Comparison of ENCODE assay signal across 29 cellular contexts in genomic region chr3:123102826-123103225, GRCh38.
"Had no signal": no experiment of that assay in that cellular context is flagged by ENCODE, and none has a peak within 500 bp of the region (broad histone marks: within the 10 kb centered on the region; RNA-seq: fewer than 3 reads in every experiment).

No MANE protein-coding gene starts in this region.

- ATAC-seq: activated CD4-positive, CD25-positive, alpha-beta regulatory T cell treated with anti-CD3 and anti-CD28 coated beads, Interleukin-2, amount 50 U/mL, for 24 hours; activated naive CD8-positive, alpha-beta T cell treated with anti-CD3 and anti-CD28 coated beads, Interleukin-2, amount 50 U/mL, for 24 hours; esophagus mucosa; heart left ventricle; left lung; mucosa of descending colon; natural killer cell treated with Interleukin-12 subunit alpha and Interleukin-12 subunit beta and Interleukin-15 and Interleukin-18, amount 100 ng/mL, for 72 hours; sciatic nerve; stimulated activated naive B cell treated with anti-CD40 and anti-IgM and Interleukin-4, amounts not matched to agents 10 μg/mL and 1 μg/mL and 100 μg/mL, for 72 hours had no signal

- H3K27ac ChIP-seq: heart left ventricle, left lung, suprapubic skin, tibial artery, VCaP had no signal

- H3K4me1 Mint-ChIP-seq: activated naive CD4-positive, alpha-beta T cell treated with anti-CD3 and anti-CD28 coated beads, Interleukin-2, amount 50 U/mL, for 24 hours; central memory CD8-positive, alpha-beta T cell had no signal

- DNase-seq: activated CD4-positive, alpha-beta memory T cell treated with anti-CD3 and anti-CD28 coated beads for 36 hours; activated CD4-positive, alpha-beta T cell treated with anti-CD3 and anti-CD28 coated beads for 48 hours; activated CD8-positive, alpha-beta memory T cell treated with anti-CD3 and anti-CD28 coated beads, Interleukin-2, amount 50 U/mL, for 4 hours; activated naive CD8-positive, alpha-beta T cell treated with anti-CD3 and anti-CD28 coated beads, Interleukin-2, amount 50 U/mL, for 24 hours; activated T-cell treated with anti-CD3 and anti-CD28 coated beads, Interleukin-2, amount 50 U/mL, for 1 hour; endodermal cell; foreskin fibroblast; heart left ventricle; kidney glomerular epithelial cell; left lung; mucosa of descending colon; small intestine; stimulated activated CD4-positive, alpha-beta T cell treated with anti-CD3 and anti-CD28 coated beads, Interleukin-15, amount 100 ng/mL, for 24 hours; stimulated activated CD4-positive, alpha-beta T cell treated with anti-CD3 and anti-CD28 coated beads, Interleukin-2, amount 100 ng/mL, for 24 hours; stimulated activated naive B cell treated with anti-CD40 and anti-IgM and Interleukin-4, amounts not matched to agents 10 μg/mL and 1 μg/mL and 100 μg/mL, for 72 hours; T-helper 9 cell had no signal

- H3K27me3 ChIP-seq: heart left ventricle, left lung, suprapubic skin, tibial artery had no signal

- H3K4me3 ChIP-seq: heart left ventricle, left lung, lung, mucosa of descending colon, suprapubic skin, tibial artery had no signal

- H3K9me3 Mint-ChIP-seq: activated CD4-positive, alpha-beta memory T cell treated with anti-CD3 and anti-CD28 coated beads for 36 hours; activated naive CD4-positive, alpha-beta T cell treated with anti-CD3 and anti-CD28 coated beads, Interleukin-2, amount 50 U/mL, for 24 hours; activated naive CD8-positive, alpha-beta T cell treated with anti-CD3 and anti-CD28 coated beads, Interleukin-2, amount 50 U/mL, for 24 hours; activated T-helper 1 cell treated with anti-CD3 and anti-CD28 coated beads, Interleukin-12 subunit alpha, Interleukin-12 subunit beta, Interleukin-2, Interleukin-4 antibody, amounts not matched to agents 30 ng/mL and 10 ng/mL and 1 ng/mL, durations not matched to agents 14 hours and 24 hours and 36 hours; central memory CD8-positive, alpha-beta T cell; dendritic cell treated with granulocyte-macrophage colony-stimulating factor and Interleukin-4, amounts not matched to agents 40 ng/mL and 50 ng/mL, for 4 days; endodermal cell; natural killer cell treated with Interleukin-12 subunit alpha and Interleukin-12 subunit beta and Interleukin-15 and Interleukin-18, amount 100 ng/mL, for 72 hours; stimulated activated naive B cell treated with anti-CD40 and anti-IgM and Interleukin-4, amounts not matched to agents 10 μg/mL and 1 μg/mL and 100 μg/mL, for 72 hours; T-helper 1 cell treated with Interleukin-12 subunit alpha and Interleukin-12 subunit beta and Interleukin-4 antibody, amounts not matched to agents 30 μg/mL and 1 μg/mL, for 36 hours had no signal

- H3K27me3 Mint-ChIP-seq: activated CD4-positive, alpha-beta memory T cell treated with anti-CD3 and anti-CD28 coated beads for 36 hours; activated naive CD4-positive, alpha-beta T cell treated with anti-CD3 and anti-CD28 coated beads, Interleukin-2, amount 50 U/mL, for 24 hours; activated naive CD8-positive, alpha-beta T cell treated with anti-CD3 and anti-CD28 coated beads, Interleukin-2, amount 50 U/mL, for 24 hours; central memory CD8-positive, alpha-beta T cell; dendritic cell treated with granulocyte-macrophage colony-stimulating factor and Interleukin-4, amounts not matched to agents 40 ng/mL and 50 ng/mL, for 4 days; natural killer cell treated with Interleukin-12 subunit alpha and Interleukin-12 subunit beta and Interleukin-15 and Interleukin-18, amount 100 ng/mL, for 72 hours; stimulated activated naive B cell treated with anti-CD40 and anti-IgM and Interleukin-4, amounts not matched to agents 10 μg/mL and 1 μg/mL and 100 μg/mL, for 72 hours had no signal

- H3K9me3 ChIP-seq: heart left ventricle, left lung, mucosa of descending colon, suprapubic skin, tibial artery had no signal

- H3K27ac Mint-ChIP-seq: activated CD4-positive, alpha-beta memory T cell treated with anti-CD3 and anti-CD28 coated beads for 36 hours; activated naive CD4-positive, alpha-beta T cell treated with anti-CD3 and anti-CD28 coated beads, Interleukin-2, amount 50 U/mL, for 24 hours; activated T-helper 1 cell treated with anti-CD3 and anti-CD28 coated beads, Interleukin-12 subunit alpha, Interleukin-12 subunit beta, Interleukin-2, Interleukin-4 antibody, amounts not matched to agents 30 ng/mL and 10 ng/mL and 1 ng/mL, durations not matched to agents 14 hours and 24 hours and 36 hours; dendritic cell treated with granulocyte-macrophage colony-stimulating factor and Interleukin-4, amounts not matched to agents 40 ng/mL and 50 ng/mL, for 4 days; endodermal cell; natural killer cell treated with Interleukin-12 subunit alpha and Interleukin-12 subunit beta and Interleukin-15 and Interleukin-18, amount 100 ng/mL, for 72 hours; stimulated activated naive B cell treated with anti-CD40 and anti-IgM and Interleukin-4, amounts not matched to agents 10 μg/mL and 1 μg/mL and 100 μg/mL, for 72 hours; T-helper 1 cell treated with Interleukin-12 subunit alpha and Interleukin-12 subunit beta and Interleukin-4 antibody, amounts not matched to agents 30 μg/mL and 1 μg/mL, for 36 hours had no signal

- H3K36me3 Mint-ChIP-seq: natural killer cell treated with Interleukin-12 subunit alpha and Interleukin-12 subunit beta and Interleukin-15 and Interleukin-18, amount 100 ng/mL, for 72 hours had no signal

- H3K4me3 Mint-ChIP-seq: activated CD4-positive, alpha-beta memory T cell treated with anti-CD3 and anti-CD28 coated beads for 36 hours; activated naive CD4-positive, alpha-beta T cell treated with anti-CD3 and anti-CD28 coated beads, Interleukin-2, amount 50 U/mL, for 24 hours; activated naive CD8-positive, alpha-beta T cell treated with anti-CD3 and anti-CD28 coated beads, Interleukin-2, amount 50 U/mL, for 24 hours; activated T-helper 1 cell treated with anti-CD3 and anti-CD28 coated beads, Interleukin-12 subunit alpha, Interleukin-12 subunit beta, Interleukin-2, Interleukin-4 antibody, amounts not matched to agents 30 ng/mL and 10 ng/mL and 1 ng/mL, durations not matched to agents 14 hours and 24 hours and 36 hours; central memory CD8-positive, alpha-beta T cell; dendritic cell treated with granulocyte-macrophage colony-stimulating factor and Interleukin-4, amounts not matched to agents 40 ng/mL and 50 ng/mL, for 4 days; endodermal cell; natural killer cell treated with Interleukin-12 subunit alpha and Interleukin-12 subunit beta and Interleukin-15 and Interleukin-18, amount 100 ng/mL, for 72 hours; stimulated activated naive B cell treated with anti-CD40 and anti-IgM and Interleukin-4, amounts not matched to agents 10 μg/mL and 1 μg/mL and 100 μg/mL, for 72 hours; T-helper 1 cell treated with Interleukin-12 subunit alpha and Interleukin-12 subunit beta and Interleukin-4 antibody, amounts not matched to agents 30 μg/mL and 1 μg/mL, for 36 hours had no signal
